18 cellular contexts compared by ENCODE assay signal in the genomic region with DNA sequence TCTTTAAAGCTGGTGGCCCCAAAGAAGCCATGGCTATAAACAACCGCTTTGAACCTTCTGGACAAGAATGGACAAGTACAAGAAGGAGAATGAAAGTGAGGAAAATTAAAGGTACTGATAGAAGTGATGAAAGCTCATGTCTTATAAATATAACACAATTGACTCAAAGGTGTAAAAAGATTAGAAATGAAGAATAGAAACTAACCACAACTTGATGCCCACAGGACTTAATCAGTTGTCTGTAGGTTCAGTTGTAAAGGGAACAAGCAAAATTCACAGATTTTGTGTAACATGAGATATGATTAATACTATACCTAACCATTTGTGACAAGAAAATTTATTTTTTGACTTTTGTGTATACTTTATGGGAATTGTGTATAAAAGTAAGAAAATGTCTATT.
"Had no signal": no experiment of that assay in that cellular context is flagged by ENCODE, and none has a peak within 500 bp of the region (broad histone marks: within the 10 kb centered on the region; RNA-seq: fewer than 3 reads in every experiment).

No MANE protein-coding gene starts in this region.

- H3K4me1 Mint-ChIP-seq: activated T-helper 17 cell treated with anti-CD3 and anti-CD28 coated beads, Interleukin-2, amount 50 U/mL, for 72 hours; central memory CD8-positive, alpha-beta T cell; naive thymus-derived CD4-positive, alpha-beta T cell; stimulated activated effector memory CD8-positive, alpha-beta T cell treated with anti-CD3 and anti-CD28 coated beads, Interleukin-12 subunit alpha, Interleukin-12 subunit beta, amount 100 ng/mL, for 72 hours had no signal

- H3K4me3 Mint-ChIP-seq: activated T-helper 17 cell treated with anti-CD3 and anti-CD28 coated beads, Interleukin-2, amount 50 U/mL, for 72 hours; central memory CD8-positive, alpha-beta T cell; naive thymus-derived CD4-positive, alpha-beta T cell; stimulated activated effector memory CD8-positive, alpha-beta T cell treated with anti-CD3 and anti-CD28 coated beads, Interleukin-12 subunit alpha, Interleukin-12 subunit beta, amount 100 ng/mL, for 72 hours had no signal

- H3K27ac Mint-ChIP-seq: activated T-helper 17 cell treated with anti-CD3 and anti-CD28 coated beads, Interleukin-2, amount 50 U/mL, for 72 hours; naive thymus-derived CD4-positive, alpha-beta T cell; stimulated activated effector memory CD8-positive, alpha-beta T cell treated with anti-CD3 and anti-CD28 coated beads, Interleukin-12 subunit alpha, Interleukin-12 subunit beta, amount 100 ng/mL, for 72 hours had no signal

- H3K27ac ChIP-seq: brain microvascular endothelial cell, esophagus squamous epithelium, hepatocyte, left lung, tibial artery had no signal

- H3K27me3 Mint-ChIP-seq: central memory CD8-positive, alpha-beta T cell; naive thymus-derived CD4-positive, alpha-beta T cell had no signal

- ATAC-seq: activated T-helper 17 cell treated with anti-CD3 and anti-CD28 coated beads, Interleukin-2, amount 50 U/mL, for 72 hours; left lung; mucosa of descending colon; naive thymus-derived CD4-positive, alpha-beta T cell; stimulated activated effector memory CD8-positive, alpha-beta T cell treated with anti-CD3 and anti-CD28 coated beads, Interleukin-12 subunit alpha, Interleukin-12 subunit beta, amount 100 ng/mL, for 72 hours had no signal

- H3K4me3 ChIP-seq: esophagus squamous epithelium, hepatocyte, left lung, mucosa of descending colon, tibial artery had no signal

- H3K27me3 ChIP-seq: brain microvascular endothelial cell, esophagus squamous epithelium, hepatocyte, left lung, tibial artery had no signal

- H3K9me3 ChIP-seq: esophagus squamous epithelium, mucosa of descending colon, tibial artery had no signal

- H3K36me3 ChIP-seq: brain microvascular endothelial cell, esophagus squamous epithelium, left lung, tibial artery had no signal

- DNase-seq: activated CD4-positive, alpha-beta T cell treated with anti-CD3 and anti-CD28 coated beads for 1 hour; activated CD4-positive, alpha-beta T cell treated with anti-CD3 and anti-CD28 coated beads, Interleukin-2, amount 50 U/mL, for 4 hours; activated naive CD4-positive, alpha-beta T cell treated with Interleukin-2 at 50 U/mL for 16 hours; activated T-cell treated with anti-CD3 and anti-CD28 coated beads for 4 hours; anterior cingulate cortex; brain microvascular endothelial cell; cortex of kidney; effector CD4-positive, alpha-beta T cell; esophagus squamous epithelium; mucosa of descending colon; naive thymus-derived CD4-positive, alpha-beta T cell; retina had no signal

- H3K36me3 Mint-ChIP-seq: naive thymus-derived CD4-positive, alpha-beta T cell; stimulated activated effector memory CD8-positive, alpha-beta T cell treated with anti-CD3 and anti-CD28 coated beads, Interleukin-12 subunit alpha, Interleukin-12 subunit beta, amount 100 ng/mL, for 72 hours had no signal

- H3K9me3 Mint-ChIP-seq: activated T-helper 17 cell treated with anti-CD3 and anti-CD28 coated beads, Interleukin-2, amount 50 U/mL, for 72 hours; central memory CD8-positive, alpha-beta T cell; stimulated activated effector memory CD8-positive, alpha-beta T cell treated with anti-CD3 and anti-CD28 coated beads, Interleukin-12 subunit alpha, Interleukin-12 subunit beta, amount 100 ng/mL, for 72 hours had no signal

- H3K4me1 ChIP-seq: esophagus squamous epithelium, left lung, tibial artery had no signal
